ENCODE assay signal across 14 cellular contexts in genomic region chr22:46881373-46882118, GRCh38.
DNase-seq lines count a peak whose midpoint lies in the region; ATAC-seq and TF ChIP-seq lines count a peak whose summit lies in the region.
"Had no signal": no experiment of that assay in that cellular context is flagged by ENCODE, and none has a peak within 500 bp of the region (broad histone marks: within the 10 kb centered on the region; RNA-seq: fewer than 3 reads in every experiment).

No MANE protein-coding gene starts in this region.

- H3K36me3 Mint-ChIP-seq in WTC11: peaks cover 7% of the 10 kb centered on the region; the same call in 1 of the 2 replicates
- H3K36me3 Mint-ChIP-seq in CD8-positive, alpha-beta T cell: peaks cover 66% of the 10 kb centered on the region

- H3K27ac ChIP-seq in GM23248: no peak overlapping the region
- H3K27ac ChIP-seq in CD8-positive, alpha-beta T cell (ENCODE audit: low read depth, low read length): no peak overlapping the region
- H3K27ac ChIP-seq: SK-N-MC had no signal

- TF ChIP-seq CTCF in WTC11 (IDR thresholded peaks at IDR 0.05): no peak
- no peak for TF ChIP-seq CTCF in CD8-positive, alpha-beta T cell (IDR thresholded peaks at IDR 0.05)

- H3K9me2 ChIP-seq in GM23248 (ENCODE audit: insufficient read depth): no peaks in the 10 kb centered on the region

- WGBS in GM23248 (ENCODE audit: low coverage in 1 of 2, low lambda C conversion rate in 2 of 2, missing lambda C conversion rate in 2 of 2), 2 experiments: 88 to 92% methylated on average over 11 of the region's 11 CpGs

- no peaks in the 10 kb centered on the region for H4K20me1 ChIP-seq in GM23248 (ENCODE audit: insufficient read depth)

- H3K4me1 Mint-ChIP-seq in WTC11: peaks cover 17% of the 10 kb centered on the region
- H3K4me1 Mint-ChIP-seq in CD8-positive, alpha-beta T cell (ENCODE audit: low read depth): peaks cover 35% of the 10 kb centered on the region

- POLR2A ChIA-PET in WTC11 (lab: Charles Lee): no interaction called here
- POLR2A ChIA-PET in CD8-positive, alpha-beta T cell (lab: Charles Lee): no interaction called here

- H3F3A ChIP-seq in GM23248 (ENCODE audit: insufficient read depth): no peaks in the 10 kb centered on the region

- no peaks in the 10 kb centered on the region for H3K27me3 ChIP-seq in GM23248 (replicated peaks; ENCODE audit: insufficient read depth)
- no peaks in the 10 kb centered on the region for H3K27me3 ChIP-seq in CD8-positive, alpha-beta T cell (ENCODE audit: insufficient read depth, low read length)

- no peak overlapping the region for H3K4me2 ChIP-seq in GM23248 (ENCODE audit: unreplicated experiment)

- no peaks in the 10 kb centered on the region for H3K27me3 Mint-ChIP-seq in WTC11 (ENCODE audit: low read depth)
- no peaks in the 10 kb centered on the region for H3K27me3 Mint-ChIP-seq in CD8-positive, alpha-beta T cell (ENCODE audit: low read depth)

- no peaks in the 10 kb centered on the region for H3K4me1 ChIP-seq in GM23248 (ENCODE audit: insufficient read depth)
- no peaks in the 10 kb centered on the region for H3K4me1 ChIP-seq in CD8-positive, alpha-beta T cell (ENCODE audit: insufficient read depth, low read length)

- ATAC-seq in WTC11 (no peak), left ventricle myocardium superior (peak; percentile 95), GM21381 (IDR thresholded peaks at IDR 0.05; ENCODE audit: unreplicated experiment) (no peak), GM19455 (IDR thresholded peaks at IDR 0.05; ENCODE audit: unreplicated experiment) (no peak)
- ATAC-seq in CD8-positive, alpha-beta T cell: no peak

- no peaks in the 10 kb centered on the region for H3K9me3 ChIP-seq in GM23248 (ENCODE audit: low read depth)
- no peaks in the 10 kb centered on the region for H3K9me3 ChIP-seq in CD8-positive, alpha-beta T cell (ENCODE audit: low read length)

- H3K27ac Mint-ChIP-seq in WTC11: 0 out of 2 replicates have a peak overlapping the region, but pooled peaks have one; percentile 50
- no peak overlapping the region for H3K27ac Mint-ChIP-seq in CD8-positive, alpha-beta T cell

- peaks cover 4% of the 10 kb centered on the region for H3K9me3 Mint-ChIP-seq in WTC11
- H3K9me3 Mint-ChIP-seq in CD8-positive, alpha-beta T cell: no peaks in the 10 kb centered on the region
- H3K9me3 Mint-ChIP-seq: neural crest cell had no signal

- in situ Hi-C loops in GM23248 (cut with MboI): no loop called here

- intact Hi-C loops in left ventricle myocardium superior (cut with micrococcal nuclease): no loop called here
- intact Hi-C loops in CD8-positive, alpha-beta T cell (cut with DNase I, micrococcal nuclease): no loop called here

- H3K4me3 Mint-ChIP-seq in WTC11: no peak overlapping the region
- H3K4me3 Mint-ChIP-seq in CD8-positive, alpha-beta T cell: no peak overlapping the region
- H3K4me3 Mint-ChIP-seq: neural crest cell had no signal

- CTCF ChIA-PET in WTC11 (lab: Charles Lee): interaction anchor here (1.7 kb wide), 1 partner anchor 48 kb away, joined by 5 read pairs; no protein-coding TSS in a partner anchor
- CTCF ChIA-PET in CD8-positive, alpha-beta T cell (lab: Charles Lee): no interaction called here

- DNase-seq in A172 (ENCODE audit: low spot score) (peak; percentile 2), GM23248 (peak; percentile 62), WTC11 (ENCODE audit: low spot score) (no peak), left ventricle myocardium superior (peak; percentile 70), DMS53 treated with DMSO at 0.1 percent for 48 hours (lab: John Stamatoyannopoulos, UW; ENCODE audit: unreplicated experiment) (no peak)
- DNase-seq in CD8-positive, alpha-beta T cell: no peak
- DNase-seq: activated CD4-positive, CD25-positive, alpha-beta regulatory T cell treated with anti-CD3 and anti-CD28 coated beads, Interleukin-2, amount 50 U/mL, for 72 hours; activated effector memory CD4-positive, alpha-beta T cell treated with anti-CD3 and anti-CD28 coated beads, Interleukin-2, amount 50 U/mL, for 16 hours; C1 segment of cervical spinal cord; NCI-H526 treated with DMSO at 0.1 percent for 48 hours had no signal

- no peak overlapping the region for H2AFZ ChIP-seq in GM23248

- H3K36me3 ChIP-seq in GM23248 (ENCODE audit: low read depth): no peaks in the 10 kb centered on the region
- H3K36me3 ChIP-seq in CD8-positive, alpha-beta T cell (ENCODE audit: insufficient read depth, low read length): no peaks in the 10 kb centered on the region

- no peak overlapping the region for H3K9ac ChIP-seq in GM23248

- H3K4me3 ChIP-seq in GM23248: no peak overlapping the region
- no peak overlapping the region for H3K4me3 ChIP-seq in CD8-positive, alpha-beta T cell (ENCODE audit: low read depth, low read length)
- H3K4me3 ChIP-seq: SK-N-MC had no signal

- H3K79me2 ChIP-seq in GM23248 (ENCODE audit: insufficient read depth): peaks cover 21% of the 10 kb centered on the region; the same call in 1 of the 2 replicates

TF ChIP-seq in WTC11, 78 proteins besides CTCF, POLR2A, EP300 and RAD21 (continues in another document):
- no peak for TF ChIP-seq ZNF532 (CRISPR knock-in tag; IDR thresholded peaks at IDR 0.05; ENCODE audit: borderline replicate concordance)
- no peak for TF ChIP-seq HMGXB4 (CRISPR knock-in tag; IDR thresholded peaks at IDR 0.05)
- TF ChIP-seq IRF1 (CRISPR knock-in tag; IDR thresholded peaks at IDR 0.05): no peak
- no peak for TF ChIP-seq CREB1 (CRISPR knock-in tag; IDR thresholded peaks at IDR 0.05)
- no peak for TF ChIP-seq TP53 (CRISPR knock-in tag; IDR thresholded peaks at IDR 0.05)
- no peak for TF ChIP-seq CBFB (CRISPR knock-in tag; IDR thresholded peaks at IDR 0.05; ENCODE audit: low read depth)
- no peak for TF ChIP-seq NFE2L1 (CRISPR knock-in tag; IDR thresholded peaks at IDR 0.05)
- no peak for TF ChIP-seq E2F5 (CRISPR knock-in tag; IDR thresholded peaks at IDR 0.05)

Comparison
In these comparisons a context has a peak if more than half of its experiments do, and no peak if none do; other contexts are left out.
1. DNase-seq: peak in A172 (single experiment), GM23248 (single experiment) and left ventricle myocardium superior (single experiment); none in WTC11 (single experiment), DMS53 treated with DMSO at 0.1 percent for 48 hours (single experiment) and CD8-positive, alpha-beta T cell (0 of 7).